8 cellular contexts compared by ENCODE assay signal in genomic region chr7:134892002-134892693, GRCh38.
DNase-seq lines count a peak whose midpoint lies in the region; ATAC-seq, FAIRE-seq and TF ChIP-seq lines count a peak whose summit lies in the region.

No MANE protein-coding gene starts in this region.

- H3K27ac Mint-ChIP-seq in glutamatergic neuron (ENCODE audit: unreplicated experiment) = peak overlapping the region; percentile 93

- H3K4me1 ChIP-seq in pancreas = no peaks in the 10 kb centered on the region

- intact Hi-C loops in pancreas (cut with DNase I) = no loop called here

- peaks cover 25% of the 10 kb centered on the region for H3K4me1 Mint-ChIP-seq in glutamatergic neuron (ENCODE audit: low read depth, unreplicated experiment)

- H3K36me3 ChIP-seq in pancreas = no peaks in the 10 kb centered on the region

- WGBS in pancreas, 2 donors = 36 to 41% methylated on average over 10 of the region's 10 CpGs

- no peaks in the 10 kb centered on the region for H3K9me3 ChIP-seq in pancreas

- DNase-seq in AG10803 (ENCODE audit: low read depth) = peak; percentile 89
- no peak for DNase-seq in glutamatergic neuron
- no peak for DNase-seq in pancreas
- DNase-seq in SIG-M5 (lab: John Stamatoyannopoulos, UW) = no peak
- DNase-seq in middle frontal gyrus (ENCODE audit: extremely low spot score, low spot score) = no peak
- DNase-seq in ureter (ENCODE audit: low spot score) = no peak

- peaks cover 12% of the 10 kb centered on the region for H3K36me3 Mint-ChIP-seq in glutamatergic neuron (ENCODE audit: unreplicated experiment)

- no peak for FAIRE-seq in pancreas (lab: Jason Lieb, UNC)

- ATAC-seq in pancreas (peak in 3 of 4 donors; percentile 41 to 62 (median 56)), HG02840 (IDR thresholded peaks at IDR 0.05; ENCODE audit: low FRiP score, unreplicated experiment) (no peak)

- peaks cover 3% of the 10 kb centered on the region for H3K27me3 Mint-ChIP-seq in glutamatergic neuron (ENCODE audit: unreplicated experiment)

- H3K4me3 ChIP-seq in AG10803 (ENCODE audit: low read length) = peak overlapping the region; percentile 65
- peak overlapping the region in 3 of 4 donors; percentile 20 to 49 (median 41) for H3K4me3 ChIP-seq in pancreas

- peak overlapping the region; percentile 92 for H3K4me3 Mint-ChIP-seq in glutamatergic neuron (ENCODE audit: unreplicated experiment)

- peaks cover 8% of the 10 kb centered on the region for H3K9me3 Mint-ChIP-seq in glutamatergic neuron (ENCODE audit: unreplicated experiment)

- H3K27ac ChIP-seq in VCaP = peak overlapping the region; percentile 78
- H3K27ac ChIP-seq in pancreas = peak overlapping the region in 3 of 4 donors; percentile 44 to 76 (median 62)

- TF ChIP-seq CTCF in AG10803 (conservative IDR thresholded peaks at IDR 0.05; ENCODE audit: low read length) (no peak), VCaP (conservative IDR thresholded peaks at IDR 0.05) (no peak), glutamatergic neuron (IDR thresholded peaks at IDR 0.05; ENCODE audit: partially characterized antibody, unreplicated experiment) (no peak), pancreas (IDR thresholded peaks at IDR 0.05) (no peak)

- no peaks in the 10 kb centered on the region for H3K27me3 ChIP-seq in pancreas
